17 cellular contexts compared by ENCODE assay signal in the genomic region with DNA sequence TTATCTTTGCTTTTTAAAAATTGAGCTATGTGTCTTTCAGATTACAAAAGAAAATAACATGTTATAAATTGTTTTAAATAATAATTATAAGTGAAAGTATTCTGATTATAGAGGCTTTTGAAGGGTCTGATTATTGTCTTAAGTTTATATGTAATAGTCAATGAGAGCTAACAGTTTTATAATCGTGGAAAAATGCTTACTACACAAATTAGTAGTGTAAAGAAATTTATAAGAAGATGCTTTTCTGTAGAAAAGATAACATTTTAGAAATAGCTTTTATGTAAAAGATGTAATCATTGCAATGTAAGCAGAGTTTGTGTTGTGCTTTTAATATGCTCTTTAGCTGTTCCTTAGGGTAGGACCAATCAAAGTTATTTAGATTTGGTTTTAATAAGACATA. TPM values are rescaled to one million over a fixed set of nuclear protein-coding genes. Genes with fewer than 3 reads are reported as not detected.
DNase-seq lines count a peak whose midpoint lies in the region; ATAC-seq, FAIRE-seq and TF ChIP-seq lines count a peak whose summit lies in the region.
"Had no signal": no experiment of that assay in that cellular context is flagged by ENCODE, and none has a peak within 500 bp of the region (broad histone marks: within the 10 kb centered on the region; RNA-seq: fewer than 3 reads in every experiment).

No MANE protein-coding gene starts in this region.

- intact Hi-C loops in K562 (cut with micrococcal nuclease) = loop anchor here (10.0 kb wide), 1 partner anchor 47 kb away; no protein-coding TSS in a partner anchor
- intact Hi-C loops in sciatic nerve (cut with DNase I) = no loop called here
- intact Hi-C loops in sigmoid colon (cut with DNase I) = no loop called here

- TF ChIP-seq EP300 in K562 (IDR thresholded peaks at IDR 0.05; ENCODE audit: low read length) = no peak
- TF ChIP-seq EP300 in sigmoid colon (IDR thresholded peaks at IDR 0.05) = no peak

- no peaks in the 10 kb centered on the region for H3K27me3 Mint-ChIP-seq in natural killer cell treated with Interleukin-12 subunit alpha and Interleukin-12 subunit beta and Interleukin-15 and Interleukin-18, amount 100 ng/mL, for 72 hours
- H3K27me3 Mint-ChIP-seq: CD4-positive, alpha-beta memory T cell had no signal

- H3K9me3 ChIP-seq in K562 (replicated peaks; ENCODE audit: control insufficient read depth, insufficient read depth, low read depth, low read length) (no peaks in the 10 kb centered on the region), sigmoid colon (no peaks in the 10 kb centered on the region)
- H3K9me3 ChIP-seq: Caco-2 had no signal

- no peak for DNase-seq in H54 (ENCODE audit: insufficient read length, low spot score)
- no peak for DNase-seq in K562 (ENCODE audit: extremely low read depth in 1 of 4, low spot score in 3 of 4)
- no peak for DNase-seq in frontal cortex (ENCODE audit: low spot score in 2 of 2)
- no peak for DNase-seq in natural killer cell treated with Interleukin-12 subunit alpha and Interleukin-12 subunit beta and Interleukin-15 and Interleukin-18, amount 100 ng/mL, for 72 hours (ENCODE audit: low spot score)
- no peak for DNase-seq in sciatic nerve (ENCODE audit: low spot score)
- DNase-seq in sigmoid colon = no peak
- DNase-seq: C1 segment of cervical spinal cord; Caco-2; CD4-positive, alpha-beta memory T cell; DMS153; DND-41; GDM1; GM23248; H9 had no signal

- H2AFZ ChIP-seq in K562 (ENCODE audit: low read depth, low read length) = no peak overlapping the region
- H2AFZ ChIP-seq: GM23248 had no signal

- peaks cover 13% of the 10 kb centered on the region for H3K36me3 Mint-ChIP-seq in natural killer cell treated with Interleukin-12 subunit alpha and Interleukin-12 subunit beta and Interleukin-15 and Interleukin-18, amount 100 ng/mL, for 72 hours

- no peak for TF ChIP-seq CTCF in K562 (IDR thresholded peaks at IDR 0.05 in 2 of 3, conservative IDR thresholded peaks at IDR 0.05 in 1 of 3; ENCODE audit: insufficient read depth in 2 of 3, low read depth in 1 of 3, low read length in 3 of 3)
- no peak for TF ChIP-seq CTCF in sigmoid colon (IDR thresholded peaks at IDR 0.05)

- H3K4me3 ChIP-seq in K562 = no peak overlapping the region
- H3K4me3 ChIP-seq in sigmoid colon = no peak overlapping the region
- H3K4me3 ChIP-seq: GM12878, GM23248 had no signal

- H3K27ac ChIP-seq in K562 (ENCODE audit: extremely low read depth, low read depth, low read length) = no peak overlapping the region
- no peak overlapping the region for H3K27ac ChIP-seq in sigmoid colon
- H3K27ac ChIP-seq: GM23248 had no signal

- H3K27me3 ChIP-seq in K562 (ENCODE audit: control insufficient read depth in 2 of 2, insufficient read depth in 2 of 2, low read length in 2 of 2) (no peaks in the 10 kb centered on the region), sigmoid colon (no peaks in the 10 kb centered on the region)

- TF ChIP-seq POLR2A in H54 (IDR thresholded peaks at IDR 0.05; ENCODE audit: low read depth, low read length) (no peak), K562 (conservative IDR thresholded peaks at IDR 0.05) (no peak), sigmoid colon (IDR thresholded peaks at IDR 0.05) (no peak)

- H3K4me1 Mint-ChIP-seq in natural killer cell treated with Interleukin-12 subunit alpha and Interleukin-12 subunit beta and Interleukin-15 and Interleukin-18, amount 100 ng/mL, for 72 hours (ENCODE audit: low read depth in 2 of 2) = peaks cover 10 to 14% of the 10 kb centered on the region in 2 donors
- H3K4me1 Mint-ChIP-seq: H9 had no signal

- H3K9me1 ChIP-seq in K562 (ENCODE audit: control insufficient read depth, insufficient read depth, low read length) = no peaks in the 10 kb centered on the region

- H3K4me3 Mint-ChIP-seq in natural killer cell treated with Interleukin-12 subunit alpha and Interleukin-12 subunit beta and Interleukin-15 and Interleukin-18, amount 100 ng/mL, for 72 hours = no peak overlapping the region
- H3K4me3 Mint-ChIP-seq: CD4-positive, alpha-beta memory T cell; H9 had no signal

- FAIRE-seq in H54 (lab: Jason Lieb, UNC) (peak; percentile 11), K562 (lab: Jason Lieb, UNC) (no peak), frontal cortex (lab: Jason Lieb, UNC) (peak; percentile 73)
- FAIRE-seq: GM12878, H1 had no signal

- 84% methylated on average over 1 of the region's 1 CpG for WGBS in K562 (ENCODE audit: insufficient coverage, low coverage, missing lambda C conversion rate)
- WGBS in sigmoid colon, 2 donors = 87 to 93% methylated on average over 1 of the region's 1 CpG

- no peak overlapping the region for H3K27ac Mint-ChIP-seq in natural killer cell treated with Interleukin-12 subunit alpha and Interleukin-12 subunit beta and Interleukin-15 and Interleukin-18, amount 100 ng/mL, for 72 hours
- H3K27ac Mint-ChIP-seq: H9 had no signal

- POLR2A ChIA-PET in K562 (lab: Yijun Ruan, JAX) = no interaction called here

- BruUV-seq in K562 (replicated peaks; lab: Mats Ljungman, UMichigan) = no TSS peak

- ATAC-seq in K562 = no peak
- ATAC-seq in natural killer cell treated with Interleukin-12 subunit alpha and Interleukin-12 subunit beta and Interleukin-15 and Interleukin-18, amount 100 ng/mL, for 72 hours = no peak
- no peak for ATAC-seq in sciatic nerve
- ATAC-seq: GM12878, HCT116 had no signal

- H3K79me2 ChIP-seq in K562 (ENCODE audit: control insufficient read depth, insufficient read depth, low read length) = peaks cover 66% of the 10 kb centered on the region

- in situ Hi-C loops in K562 (cut with MboI) = no loop called here

- H3K36me3 ChIP-seq in K562 (ENCODE audit: control insufficient read depth, insufficient read depth, low read length) (peaks cover 66% of the 10 kb centered on the region), sigmoid colon (peaks cover 0 to 54% (median 6%) of the 10 kb centered on the region in 4 donors)

- CTCF ChIA-PET in K562 (lab: Yijun Ruan, JAX; ENCODE audit: low intra/inter-chr PET ratio) = no interaction called here

- no peak overlapping the region for H3K9ac ChIP-seq in K562 (ENCODE audit: insufficient read depth in 1 of 2, low read depth in 2 of 2, low read length in 2 of 2)
- H3K9ac ChIP-seq: GM23248 had no signal

- no peaks in the 10 kb centered on the region; the same call in 1 of the 2 replicates for H4K20me1 ChIP-seq in K562 (replicated peaks; ENCODE audit: control insufficient read depth, insufficient read depth, low read length)

- no peak for TF ChIP-seq RAD21 in K562 (CRISPR knock-in tag; conservative IDR thresholded peaks at IDR 0.05 in 1 of 2, IDR thresholded peaks at IDR 0.05 in 1 of 2)

- H3K4me1 ChIP-seq in K562 (replicated peaks in 1 of 2; ENCODE audit: control insufficient read depth in 2 of 2, insufficient read depth in 2 of 2, low read length in 2 of 2) (peaks cover 8% of the 10 kb centered on the region in 2 experiments; a peak in 3 of 5 replicates), sigmoid colon (no peaks in the 10 kb centered on the region)
- H3K4me1 ChIP-seq: Caco-2 had no signal

- H3K9me3 Mint-ChIP-seq in natural killer cell treated with Interleukin-12 subunit alpha and Interleukin-12 subunit beta and Interleukin-15 and Interleukin-18, amount 100 ng/mL, for 72 hours = no peaks in the 10 kb centered on the region
- H3K9me3 Mint-ChIP-seq: H9 had no signal

- H3K4me2 ChIP-seq in K562 (ENCODE audit: insufficient read depth, low read length) = no peak overlapping the region

RNA-seq across cellular contexts. Expression of a gene that starts 18.6 kb away (rescaled TPM):
- total RNA-seq in K562 (2011; cell fraction: chromatin; rRNA removed; ENCODE audit: low replicate concordance) = 46.2 and 92.1 TPM in 2 replicates
- 28.3 and 32.6 TPM in 2 replicates for total RNA-seq in K562 (2011; cell fraction: nucleolus; rRNA removed)
- total RNA-seq in K562 (2011; cell fraction: nucleoplasm; rRNA removed) = 51.2 and 75.7 TPM in 2 replicates
- total RNA-seq in K562 (2014; rRNA removed) (22.9 and 25.4 TPM in 2 replicates), K562 (2014; rRNA removed; fragmentation: Illumina TruSeq; extraction: Trizol) (42.5 and 48.0 TPM in 2 replicates), K562 (2015; rRNA removed; fragmentation: Illumina TruSeq; extraction: Trizol) (39.7 and 45.4 TPM in 2 replicates), K562 (2021) (24.3 and 29.1 TPM in 2 replicates), frontal cortex (42.0 TPM), sciatic nerve (22.1 TPM), sigmoid colon (10 to 100 TPM; 20.1 to 30.9 (median 25.0) TPM)
- polyA plus RNA-seq in K562 (2011; rRNA removed) (30.9 and 33.4 TPM in 2 replicates), K562 (2014; fragmentation: Illumina TruSeq; extraction: Trizol) (26.4 and 30.4 TPM in 2 replicates), K562 (2014; fragmentation: Nextera tagmentation; extraction: Ambion mirVana) (1 to 10 TPM; 5.3 to 8.3 TPM), K562 (2014; rRNA removed) (16.3 and 16.5 TPM in 2 replicates), sigmoid colon (1 to 10 TPM; 5.4 to 9.3 (median 6.7) TPM)
- polyA plus RNA-seq in K562 (2011; cell fraction: cytosol; rRNA removed) = 10.6 and 18.2 TPM in 2 replicates
- 21.2 and 31.4 TPM in 2 replicates for polyA plus RNA-seq in K562 (2011; cell fraction: nucleus; rRNA removed)
- polyA plus RNA-seq in K562 (2012) = 10.2 and 16.1 TPM in 2 replicates
- 295 and 310 TPM in 2 replicates for polyA minus RNA-seq in K562 (2011; rRNA and poly(A)+ RNA removed)
- 93.9 and 101 TPM in 2 replicates for polyA minus RNA-seq in K562 (2011; cell fraction: cytosol; rRNA and poly(A)+ RNA removed)
- 30.7 and 41.7 TPM in 2 replicates for polyA minus RNA-seq in K562 (2011; cell fraction: nucleus; rRNA and poly(A)+ RNA removed)
- 10 to 100 TPM; 16.6 to 24.7 TPM for total RNA-seq in natural killer cell treated with Interleukin-12 subunit alpha and Interleukin-12 subunit beta and Interleukin-15 and Interleukin-18, amount 100 ng/mL, for 72 hours

RNA-seq across cellular contexts. Expression of a gene that starts 39.6 kb away (rescaled TPM):
- total RNA-seq in K562 (2011; cell fraction: chromatin; rRNA removed; ENCODE audit: low replicate concordance) = 168 and 624 TPM in 2 replicates
- 53.9 and 70.5 TPM in 2 replicates for total RNA-seq in K562 (2011; cell fraction: nucleolus; rRNA removed)
- total RNA-seq in K562 (2011; cell fraction: nucleoplasm; rRNA removed) = 141 and 178 TPM in 2 replicates
- total RNA-seq in K562 (2014; rRNA removed) (122 and 125 TPM in 2 replicates), K562 (2014; rRNA removed; fragmentation: Illumina TruSeq; extraction: Trizol) (216 and 249 TPM in 2 replicates), K562 (2015; rRNA removed; fragmentation: Illumina TruSeq; extraction: Trizol) (149 and 164 TPM in 2 replicates), K562 (2021) (159 and 162 TPM in 2 replicates), frontal cortex (171 TPM), sciatic nerve (98.4 TPM), sigmoid colon (10 to 100 TPM; 55.1 to 77.1 (median 62.9) TPM)
- polyA plus RNA-seq in K562 (2011; rRNA removed) (62.2 and 66.8 TPM in 2 replicates), K562 (2014; fragmentation: Illumina TruSeq; extraction: Trizol) (151 and 187 TPM in 2 replicates), K562 (2014; fragmentation: Nextera tagmentation; extraction: Ambion mirVana) (100 to 1,000 TPM; 132 to 135 TPM), K562 (2014; rRNA removed) (111 and 112 TPM in 2 replicates), sigmoid colon (10 to 100 TPM; 19.0 to 42.5 (median 21.0) TPM)
- 15.1 and 43.3 TPM in 2 replicates for polyA plus RNA-seq in K562 (2011; cell fraction: cytosol; rRNA removed)
- polyA plus RNA-seq in K562 (2011; cell fraction: nucleus; rRNA removed) = 63.3 and 92.7 TPM in 2 replicates
- 152 and 158 TPM in 2 replicates for polyA plus RNA-seq in K562 (2012)
- 143 and 238 TPM in 2 replicates for polyA minus RNA-seq in K562 (2011; rRNA and poly(A)+ RNA removed)
- 66.3 and 108 TPM in 2 replicates for polyA minus RNA-seq in K562 (2011; cell fraction: cytosol; rRNA and poly(A)+ RNA removed)
- polyA minus RNA-seq in K562 (2011; cell fraction: nucleus; rRNA and poly(A)+ RNA removed) = 50.4 and 137 TPM in 2 replicates
- total RNA-seq in natural killer cell treated with Interleukin-12 subunit alpha and Interleukin-12 subunit beta and Interleukin-15 and Interleukin-18, amount 100 ng/mL, for 72 hours = 100 to 1,000 TPM; 109 to 118 TPM
